ENCODE assay signal across 24 cellular contexts in genomic region chr4:20592666-20593065, GRCh38.
DNase-seq lines count a peak whose midpoint lies in the region; TF ChIP-seq lines count a peak whose summit lies in the region.
"Had no signal": no experiment of that assay in that cellular context is flagged by ENCODE, and none has a peak within 500 bp of the region (broad histone marks: within the 10 kb centered on the region; RNA-seq: fewer than 3 reads in every experiment).

No MANE protein-coding gene starts in this region.

- no peak overlapping the region for H3K9ac ChIP-seq in Karpas-422 (ENCODE audit: low read length)

- no peak overlapping the region for H2AFZ ChIP-seq in Karpas-422 (ENCODE audit: low read length)

- H3K9me3 ChIP-seq in transverse colon (no peaks in the 10 kb centered on the region), Karpas-422 (ENCODE audit: low read length) (no peaks in the 10 kb centered on the region)
- H3K9me3 ChIP-seq: heart left ventricle, SJSA1 had no signal

- no peak overlapping the region for H3K4me2 ChIP-seq in Karpas-422 (ENCODE audit: low read depth, low read length, poor library complexity, severe bottlenecking)

- H3K4me1 ChIP-seq in transverse colon: peaks cover 6 to 19% (median 11%) of the 10 kb centered on the region in 4 donors
- no peaks in the 10 kb centered on the region for H3K4me1 ChIP-seq in Karpas-422 (ENCODE audit: low read length)
- H3K4me1 ChIP-seq: heart left ventricle, SJSA1 had no signal

- no peak for TF ChIP-seq EP300 in transverse colon (IDR thresholded peaks at IDR 0.05; ENCODE audit: low read depth)

- no peak for TF ChIP-seq CTCF in foreskin fibroblast (IDR thresholded peaks at IDR 0.05; ENCODE audit: low read depth, low read length)
- no peak for TF ChIP-seq CTCF in transverse colon (IDR thresholded peaks at IDR 0.05)

- H3K27me3 ChIP-seq in transverse colon (no peaks in the 10 kb centered on the region), Karpas-422 (ENCODE audit: low read length) (no peaks in the 10 kb centered on the region)
- H3K27me3 ChIP-seq: heart left ventricle, SJSA1 had no signal

- H3K79me2 ChIP-seq in Karpas-422 (ENCODE audit: low read length): no peaks in the 10 kb centered on the region

- DNase-seq in NCI-H1092 treated with DMSO at 0.1 percent for 48 hours (lab: John Stamatoyannopoulos, UW) (peak; percentile 7), NCI-H1092 (lab: John Stamatoyannopoulos, UW) (no peak), amniotic epithelial cell (ENCODE audit: low read depth) (peak; percentile 65), foreskin fibroblast (peak; percentile 13 to 33), transverse colon (no peak), posterior cingulate gyrus (no peak), Karpas-422 (no peak)
- no peak for DNase-seq in activated CD4-positive, alpha-beta T cell treated with anti-CD3 and anti-CD28 coated beads, Interleukin-2, amount 50 U/mL, for 4 hours
- DNase-seq: 8988T; activated CD4-positive, alpha-beta T cell treated with anti-CD3 and anti-CD28 coated beads, Interleukin-2, amount 50 U/mL, for 48 hours; activated naive CD4-positive, alpha-beta T cell; amygdala; Calu3; caudate nucleus; effector CD8-positive, alpha-beta T cell; heart left ventricle; immature natural killer cell; NCI-H1694; NCI-H446; stimulated activated CD4-positive, alpha-beta T cell treated with anti-CD3 and anti-CD28 coated beads, Interleukin-4, amount 100 ng/mL, for 4 hours; T-helper 2 cell; WERI-Rb-1 had no signal

- no peaks in the 10 kb centered on the region for H4K20me1 ChIP-seq in Karpas-422 (ENCODE audit: insufficient read depth, low read depth, low read length)

- H3K36me3 ChIP-seq in transverse colon (no peaks in the 10 kb centered on the region), Karpas-422 (ENCODE audit: insufficient read depth, low read length) (no peaks in the 10 kb centered on the region)
- H3K36me3 ChIP-seq: SJSA1, WERI-Rb-1 had no signal

- WGBS in transverse colon (ENCODE audit: low coverage in 1 of 2), 2 donors: 29 to 45% methylated on average over 2 of the region's 2 CpGs

- intact Hi-C loops in transverse colon (cut with DNase I; ENCODE audit: low total_unique reads) (no loop called here), posterior cingulate gyrus (cut with DNase I) (no loop called here)

- H3K9me2 ChIP-seq in Karpas-422 (replicated peaks; ENCODE audit: insufficient read depth, low read length): no peaks in the 10 kb centered on the region

- peak overlapping the region; percentile 32 to 59 (median 47) for H3K27ac ChIP-seq in transverse colon
- H3K27ac ChIP-seq in Karpas-422 (ENCODE audit: low read length): no peak overlapping the region
- H3K27ac ChIP-seq: heart left ventricle, SJSA1, WERI-Rb-1 had no signal

- TF ChIP-seq POLR2A in transverse colon (IDR thresholded peaks at IDR 0.05): no peak

- H3K4me3 ChIP-seq in foreskin fibroblast (ENCODE audit: low read depth in 1 of 2, low read length in 2 of 2): no peak overlapping the region
- H3K4me3 ChIP-seq in transverse colon: no peak overlapping the region
- no peak overlapping the region for H3K4me3 ChIP-seq in Karpas-422 (ENCODE audit: low read length)
- H3K4me3 ChIP-seq: GM12878, heart left ventricle, SJSA1 had no signal

- in situ Hi-C loops in transverse colon (cut with MboI; ENCODE audit: low pct_ligation_motif_present in 1 of 4, low pct_unique_long_range_greater_than_20kb in 1 of 4, low sequenced_read_pairs in 3 of 4): no loop called here

Comparison
In these comparisons a context has a peak if more than half of its experiments do, and no peak if none do; other contexts are left out.
1. DNase-seq: peak in NCI-H1092 treated with DMSO at 0.1 percent for 48 hours (single experiment), amniotic epithelial cell (single experiment) and foreskin fibroblast (2 of 2); none in NCI-H1092 (single experiment), transverse colon (single experiment), posterior cingulate gyrus (0 of 10), Karpas-422 (single experiment) and activated CD4-positive, alpha-beta T cell treated with anti-CD3 and anti-CD28 coated beads, Interleukin-2, amount 50 U/mL, for 4 hours (0 of 2).